1 cellular context compared by ENCODE assay signal in the genomic region with DNA sequence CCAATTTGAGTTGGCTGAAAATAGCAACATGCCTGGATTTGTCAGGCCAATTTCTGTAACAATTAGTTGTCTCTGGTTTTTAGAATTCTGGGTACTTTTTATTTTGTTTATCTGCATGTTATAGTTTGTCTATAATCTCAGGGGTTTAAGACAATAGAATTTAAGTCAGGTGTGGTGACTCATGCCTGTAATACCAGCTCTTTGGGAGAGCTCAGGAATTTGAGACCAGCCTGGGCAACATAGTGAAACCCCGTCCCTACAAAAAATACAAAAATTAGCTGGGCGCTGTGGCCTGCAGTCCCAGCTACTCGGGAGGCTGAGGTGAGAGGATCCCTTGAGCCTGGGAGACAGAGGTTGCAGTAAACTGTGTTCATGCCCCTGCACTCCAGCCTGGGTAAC.
TF ChIP-seq lines count a peak whose summit lies in the region.

No MANE protein-coding gene starts in this region.

TF ChIP-seq in SK-N-SH, 30 proteins besides CTCF, POLR2A, EP300 and RAD21 (continued from another document):
- TF ChIP-seq NFIC (IDR thresholded peaks at IDR 0.05; ENCODE audit: borderline replicate concordance) (no peak), YY1 (IDR thresholded peaks at IDR 0.05; ENCODE audit: low read depth) (no peak), NRF1 (IDR thresholded peaks at IDR 0.05; ENCODE audit: low read depth, low read length) (no peak), RXRA (IDR thresholded peaks at IDR 0.05; ENCODE audit: borderline replicate concordance, low read depth) (no peak), FOXM1 (IDR thresholded peaks at IDR 0.05; ENCODE audit: low read depth) (no peak), POLR2AphosphoS5 (IDR thresholded peaks at IDR 0.05; ENCODE audit: low read depth, low read length) (no peak), TAF1 (IDR thresholded peaks at IDR 0.05; ENCODE audit: borderline replicate concordance, low read depth, low read length) (no peak), MEF2A (IDR thresholded peaks at IDR 0.05; ENCODE audit: borderline replicate concordance, low read depth) (no peak), RFX5 (IDR thresholded peaks at IDR 0.05; ENCODE audit: low read length) (no peak), GABPA (IDR thresholded peaks at IDR 0.05; ENCODE audit: low read depth) (no peak), CHD2 (IDR thresholded peaks at IDR 0.05; ENCODE audit: low read length, partially characterized antibody) (no peak)
- TF ChIP-seq, protein P1, sequence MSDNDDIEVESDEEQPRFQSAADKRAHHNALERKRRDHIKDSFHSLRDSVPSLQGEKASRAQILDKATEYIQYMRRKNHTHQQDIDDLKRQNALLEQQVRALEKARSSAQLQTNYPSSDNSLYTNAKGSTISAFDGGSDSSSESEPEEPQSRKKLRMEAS (IDR thresholded peaks at IDR 0.05; ENCODE audit: low read depth), result no peak
- TF ChIP-seq, protein P2, sequence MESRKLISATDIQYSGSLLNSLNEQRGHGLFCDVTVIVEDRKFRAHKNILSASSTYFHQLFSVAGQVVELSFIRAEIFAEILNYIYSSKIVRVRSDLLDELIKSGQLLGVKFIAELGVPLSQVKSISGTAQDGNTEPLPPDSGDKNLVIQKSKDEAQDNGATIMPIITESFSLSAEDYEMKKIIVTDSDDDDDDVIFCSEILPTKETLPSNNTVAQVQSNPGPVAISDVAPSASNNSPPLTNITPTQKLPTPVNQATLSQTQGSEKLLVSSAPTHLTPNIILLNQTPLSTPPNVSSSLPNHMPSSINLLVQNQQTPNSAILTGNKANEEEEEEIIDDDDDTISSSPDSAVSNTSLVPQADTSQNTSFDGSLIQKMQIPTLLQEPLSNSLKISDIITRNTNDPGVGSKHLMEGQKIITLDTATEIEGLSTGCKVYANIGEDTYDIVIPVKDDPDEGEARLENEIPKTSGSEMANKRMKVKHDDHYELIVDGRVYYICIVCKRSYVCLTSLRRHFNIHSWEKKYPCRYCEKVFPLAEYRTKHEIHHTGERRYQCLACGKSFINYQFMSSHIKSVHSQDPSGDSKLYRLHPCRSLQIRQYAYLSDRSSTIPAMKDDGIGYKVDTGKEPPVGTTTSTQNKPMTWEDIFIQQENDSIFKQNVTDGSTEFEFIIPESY (IDR thresholded peaks at IDR 0.05; ENCODE audit: borderline replicate concordance, low read depth), result no peak
- TF ChIP-seq, protein P3, sequence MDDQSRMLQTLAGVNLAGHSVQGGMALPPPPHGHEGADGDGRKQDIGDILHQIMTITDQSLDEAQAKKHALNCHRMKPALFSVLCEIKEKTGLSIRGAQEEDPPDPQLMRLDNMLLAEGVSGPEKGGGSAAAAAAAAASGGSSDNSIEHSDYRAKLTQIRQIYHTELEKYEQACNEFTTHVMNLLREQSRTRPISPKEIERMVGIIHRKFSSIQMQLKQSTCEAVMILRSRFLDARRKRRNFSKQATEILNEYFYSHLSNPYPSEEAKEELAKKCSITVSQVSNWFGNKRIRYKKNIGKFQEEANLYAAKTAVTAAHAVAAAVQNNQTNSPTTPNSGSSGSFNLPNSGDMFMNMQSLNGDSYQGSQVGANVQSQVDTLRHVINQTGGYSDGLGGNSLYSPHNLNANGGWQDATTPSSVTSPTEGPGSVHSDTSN (IDR thresholded peaks at IDR 0.05), result no peak
TF ChIP-seq in SK-N-SH: peak in this region for 0.
